20 cellular contexts compared by ENCODE assay signal in the genomic region with DNA sequence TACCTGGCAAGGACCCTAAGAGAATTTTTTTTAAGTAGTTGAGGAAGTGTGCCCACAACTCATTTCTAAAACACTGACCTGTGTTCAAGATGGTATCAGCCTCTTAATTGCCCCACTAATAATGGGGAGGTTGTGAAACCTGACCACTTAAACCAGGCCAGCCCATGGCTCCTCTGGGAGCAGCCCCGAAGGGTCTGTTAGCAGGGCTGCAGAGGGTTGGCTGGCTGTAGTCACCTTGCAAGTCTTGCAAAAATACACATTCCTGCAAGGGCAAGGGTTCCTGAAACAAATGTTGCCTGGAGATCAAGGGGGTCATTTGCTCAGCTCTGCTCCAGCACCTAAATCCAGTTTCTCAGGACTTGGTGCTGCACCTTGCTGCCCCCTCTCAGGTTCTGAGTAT. TPM values are rescaled to one million over a fixed set of nuclear protein-coding genes. Genes with fewer than 3 reads are reported as not detected.
"Had no signal": no experiment of that assay in that cellular context is flagged by ENCODE, and none has a peak within 500 bp of the region (broad histone marks: within the 10 kb centered on the region; RNA-seq: fewer than 3 reads in every experiment).

No MANE protein-coding gene starts in this region.

- H3K36me3 Mint-ChIP-seq: activated naive CD4-positive, alpha-beta T cell treated with anti-CD3 and anti-CD28 coated beads, Interleukin-2, amount 10 ng/mL, durations not matched to agents 7 days and 5 days had no signal

- ATAC-seq: activated naive CD8-positive, alpha-beta T cell treated with anti-CD3 and anti-CD28 coated beads, Interleukin-2, amount 50 U/mL, for 24 hours; activated T-cell treated with anti-CD3 and anti-CD28 coated beads, Interleukin-2, amount 50 U/mL, for 4 hours; gastrocnemius medialis; psoas muscle; right cardiac atrium had no signal

- H3K27ac Mint-ChIP-seq: activated naive CD4-positive, alpha-beta T cell treated with anti-CD3 and anti-CD28 coated beads, Interleukin-2, amount 10 ng/mL, durations not matched to agents 7 days and 5 days; activated naive CD8-positive, alpha-beta T cell treated with anti-CD3 and anti-CD28 coated beads, Interleukin-2, amount 50 U/mL, for 24 hours; stimulated activated naive CD8-positive, alpha-beta T cell treated with anti-CD3 and anti-CD28 coated beads, Interleukin-15, Interleukin-2, amounts not matched to agents 100 ng/mL and 50 ng/mL, for 24 hours; T-helper 1 cell treated with Interleukin-12 subunit alpha and Interleukin-12 subunit beta and Interleukin-4 antibody, amounts not matched to agents 30 μg/mL and 1 μg/mL, for 36 hours had no signal

- H3K4me3 Mint-ChIP-seq: activated naive CD4-positive, alpha-beta T cell treated with anti-CD3 and anti-CD28 coated beads, Interleukin-2, amount 10 ng/mL, durations not matched to agents 7 days and 5 days; activated naive CD8-positive, alpha-beta T cell treated with anti-CD3 and anti-CD28 coated beads, Interleukin-2, amount 50 U/mL, for 24 hours; activated T-cell treated with anti-CD3 and anti-CD28 coated beads, Interleukin-2, amount 50 U/mL, for 4 hours; stimulated activated naive CD8-positive, alpha-beta T cell treated with anti-CD3 and anti-CD28 coated beads, Interleukin-15, Interleukin-2, amounts not matched to agents 100 ng/mL and 50 ng/mL, for 24 hours; T-helper 1 cell treated with Interleukin-12 subunit alpha and Interleukin-12 subunit beta and Interleukin-4 antibody, amounts not matched to agents 30 μg/mL and 1 μg/mL, for 36 hours had no signal

- DNase-seq: activated CD4-positive, alpha-beta T cell treated with anti-CD3 and anti-CD28 coated beads, Interleukin-2, amount 50 U/mL, for 1 hour; activated CD4-positive, CD25-positive, alpha-beta regulatory T cell treated with anti-CD3 and anti-CD28 coated beads, Interleukin-2, amount 50 U/mL, for 72 hours; activated CD8-positive, alpha-beta memory T cell treated with anti-CD3 and anti-CD28 coated beads, Interleukin-2, amount 50 U/mL, for 4 hours; activated naive CD4-positive, alpha-beta T cell treated with anti-CD3 and anti-CD28 coated beads, Interleukin-2, amount 10 ng/mL, durations not matched to agents 7 days and 5 days; activated naive CD8-positive, alpha-beta T cell treated with anti-CD3 and anti-CD28 coated beads, Interleukin-2, amount 50 U/mL, for 24 hours; activated T-cell treated with anti-CD3 and anti-CD28 coated beads, Interleukin-2, amount 50 U/mL, for 4 hours; anterior cingulate cortex; gastrocnemius medialis; midbrain; ovary; psoas muscle; right cardiac atrium; stimulated activated CD4-positive, alpha-beta T cell treated with anti-CD3 and anti-CD28 coated beads, Interleukin-15, amount 100 ng/mL, for 24 hours; stimulated activated CD4-positive, alpha-beta T cell treated with anti-CD3 and anti-CD28 coated beads, Interleukin-2, amount 100 ng/mL, for 48 hours; transverse colon had no signal

- H3K27ac ChIP-seq: coronary artery, gastrocnemius medialis, psoas muscle, skin epidermis had no signal

- H3K4me3 ChIP-seq: coronary artery, gastrocnemius medialis, lung, ovary, psoas muscle, skin epidermis, transverse colon had no signal

- H3K9me3 ChIP-seq: gastrocnemius medialis, ovary, psoas muscle, transverse colon had no signal

- H3K36me3 ChIP-seq: gastrocnemius medialis, ovary, transverse colon had no signal

- H3K27me3 ChIP-seq: ovary had no signal

- H3K9me3 Mint-ChIP-seq: activated naive CD4-positive, alpha-beta T cell treated with anti-CD3 and anti-CD28 coated beads, Interleukin-2, amount 10 ng/mL, durations not matched to agents 7 days and 5 days; activated naive CD8-positive, alpha-beta T cell treated with anti-CD3 and anti-CD28 coated beads, Interleukin-2, amount 50 U/mL, for 24 hours; activated T-cell treated with anti-CD3 and anti-CD28 coated beads, Interleukin-2, amount 50 U/mL, for 4 hours; stimulated activated naive CD8-positive, alpha-beta T cell treated with anti-CD3 and anti-CD28 coated beads, Interleukin-15, Interleukin-2, amounts not matched to agents 100 ng/mL and 50 ng/mL, for 24 hours; T-helper 1 cell treated with Interleukin-12 subunit alpha and Interleukin-12 subunit beta and Interleukin-4 antibody, amounts not matched to agents 30 μg/mL and 1 μg/mL, for 36 hours had no signal

RNA-seq across cellular contexts. Expression of a gene that starts 37.9 kb away (rescaled TPM):
- total RNA-seq: activated T-cell treated with anti-CD3 and anti-CD28 coated beads, Interleukin-2, amount 50 U/mL, for 4 hours had no signal
